Comparison of ENCODE assay signal across 25 cellular contexts in genomic region chr9:5408596-5408995, GRCh38. TPM values are rescaled to one million over a fixed set of nuclear protein-coding genes. Genes with fewer than 3 reads are reported as not detected.
"Had no signal": no experiment of that assay in that cellular context is flagged by ENCODE, and none has a peak within 500 bp of the region (broad histone marks: within the 10 kb centered on the region; RNA-seq: fewer than 3 reads in every experiment).

No MANE protein-coding gene starts in this region.

- ATAC-seq: activated CD4-positive, alpha-beta T cell treated with anti-CD3 and anti-CD28 coated beads for 36 hours; activated CD8-positive, alpha-beta memory T cell treated with anti-CD3 and anti-CD28 coated beads, Interleukin-2, amount 10 ng/mL, durations not matched to agents 7 days and 5 days; activated CD8-positive, alpha-beta T cell treated with anti-CD3 and anti-CD28 coated beads, Interleukin-2, amount 10 ng/mL, durations not matched to agents 7 days and 5 days; gastroesophageal sphincter; heart right ventricle had no signal

- DNase-seq: activated CD4-positive, alpha-beta memory T cell treated with anti-CD3 and anti-CD28 coated beads for 36 hours; activated CD4-positive, alpha-beta T cell treated with anti-CD3 and anti-CD28 coated beads for 36 hours; activated CD4-positive, alpha-beta T cell treated with anti-CD3 and anti-CD28 coated beads, Interleukin-2, amount 10 ng/mL, durations not matched to agents 24 days and 14 days; activated CD4-positive, CD25-positive, alpha-beta regulatory T cell; activated CD4-positive, CD25-positive, alpha-beta regulatory T cell treated with anti-CD3 and anti-CD28 coated beads, Interleukin-2, amount 50 U/mL, for 72 hours; activated CD8-positive, alpha-beta memory T cell treated with anti-CD3 and anti-CD28 coated beads, Interleukin-2, amount 10 ng/mL, durations not matched to agents 7 days and 5 days; activated CD8-positive, alpha-beta memory T cell treated with anti-CD3 and anti-CD28 coated beads, Interleukin-2, amount 50 U/mL, for 4 hours; activated CD8-positive, alpha-beta T cell treated with anti-CD3 and anti-CD28 coated beads, Interleukin-2, amount 10 ng/mL, durations not matched to agents 7 days and 5 days; activated effector memory CD4-positive, alpha-beta T cell treated with anti-CD3 and anti-CD28 coated beads, Interleukin-2, amount 50 U/mL, for 16 hours; activated naive CD4-positive, alpha-beta T cell treated with anti-CD3 and anti-CD28 coated beads for 36 hours; activated naive CD8-positive, alpha-beta T cell treated with anti-CD3 and anti-CD28 coated beads, Interleukin-2, amount 10 ng/mL, durations not matched to agents 7 days and 5 days; activated T-cell treated with anti-CD3 and anti-CD28 coated beads, Interleukin-2, amount 50 U/mL, for 1 hour; activated T-cell treated with anti-CD3 and anti-CD28 coated beads, Interleukin-2, amount 50 U/mL, for 48 hours; brain microvascular endothelial cell; dorsolateral prefrontal cortex; effector memory CD4-positive, alpha-beta T cell; esophagus squamous epithelium; foreskin melanocyte; heart right ventricle; T-helper 2 cell had no signal

- H3K79me2 ChIP-seq: hepatocyte had no signal

- H3K4me3 ChIP-seq: coronary artery, dorsolateral prefrontal cortex, esophagus squamous epithelium, gastroesophageal sphincter, heart right ventricle, hepatocyte had no signal

- H3K27ac ChIP-seq: brain microvascular endothelial cell, coronary artery, dorsolateral prefrontal cortex, esophagus squamous epithelium, gastroesophageal sphincter, heart right ventricle, hepatocyte had no signal

- H3K4me2 ChIP-seq: hepatocyte had no signal

- H3K4me1 ChIP-seq: esophagus squamous epithelium, gastroesophageal sphincter, heart right ventricle had no signal

- H3K27me3 ChIP-seq: brain microvascular endothelial cell, dorsolateral prefrontal cortex, esophagus squamous epithelium, gastroesophageal sphincter, heart right ventricle, hepatocyte had no signal

- H2AFZ ChIP-seq: hepatocyte had no signal

- H3K36me3 ChIP-seq: brain microvascular endothelial cell had no signal

- FAIRE-seq: astrocyte, bronchial epithelial cell had no signal

RNA-seq across cellular contexts. Expression of gene CD274, which starts 41.7 kb away (rescaled TPM):
- polyA plus RNA-seq: hepatocyte had no signal
